Comparison of ENCODE assay signal across 19 cellular contexts in the genomic region with DNA sequence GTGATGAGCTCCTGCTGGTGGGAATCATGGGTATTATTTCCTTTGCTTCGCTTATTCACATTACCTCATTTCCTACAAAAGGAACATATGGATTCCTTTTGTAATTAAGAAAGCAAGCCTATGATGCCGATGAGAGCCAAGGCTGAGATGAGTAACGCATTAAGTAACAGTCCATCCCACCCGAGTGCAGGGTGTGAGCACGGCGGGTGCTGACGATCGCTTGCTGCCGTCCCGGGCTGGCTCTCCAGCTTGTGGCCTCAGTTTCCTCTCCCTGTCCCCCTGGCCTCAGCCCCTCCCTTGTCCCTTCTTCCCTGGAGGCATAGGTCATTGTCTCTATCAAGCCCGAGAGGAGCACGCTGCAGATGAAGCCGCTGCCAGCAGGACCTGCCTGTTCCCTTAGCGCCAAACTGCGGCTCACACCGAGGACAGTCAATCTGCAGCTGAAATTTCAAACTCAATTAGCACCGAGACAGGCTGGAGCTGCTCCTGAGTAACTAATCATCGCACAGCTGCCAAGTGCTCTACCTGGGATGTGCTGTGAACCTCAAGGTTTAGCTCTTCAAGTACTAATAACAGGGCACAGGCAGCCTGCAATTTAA.
DNase-seq lines count a peak whose midpoint lies in the region; ATAC-seq, FAIRE-seq and TF ChIP-seq lines count a peak whose summit lies in the region.
"Had no signal": no experiment of that assay in that cellular context is flagged by ENCODE, and none has a peak within 500 bp of the region (broad histone marks: within the 10 kb centered on the region; RNA-seq: fewer than 3 reads in every experiment).

No MANE protein-coding gene starts in this region.

- POLR2A ChIA-PET in HepG2 (lab: Yijun Ruan, JAX), result no interaction called here

- no peaks in the 10 kb centered on the region for H3K9me3 ChIP-seq in HepG2 (ENCODE audit: low read length)
- no peaks in the 10 kb centered on the region for H3K9me3 ChIP-seq in right lobe of liver

- TF ChIP-seq CTCF in HepG2 (CRISPR knock-in tag; IDR thresholded peaks at IDR 0.05), result no peak
- no peak for TF ChIP-seq CTCF in right lobe of liver (IDR thresholded peaks at IDR 0.05)
- TF ChIP-seq CTCF in fibroblast of the aortic adventitia (IDR thresholded peaks at IDR 0.05; ENCODE audit: insufficient read depth, low read length), result no peak

- no peak overlapping the region for H2AFZ ChIP-seq in HepG2 (ENCODE audit: low read length)

- intact Hi-C loops in HepG2 (cut with micrococcal nuclease; ENCODE audit: unreplicated experiment), result no loop called here
- intact Hi-C loops in right lobe of liver (cut with DNase I), result no loop called here

- peaks cover 0 to 5% of the 10 kb centered on the region in 2 experiments; a peak in 1 of 5 replicates for H3K36me3 ChIP-seq in HepG2 (replicated peaks in 1 of 2; ENCODE audit: control insufficient read depth in 1 of 2, insufficient read depth in 2 of 2, low read length in 2 of 2)
- H3K36me3 ChIP-seq in right lobe of liver, result no peaks in the 10 kb centered on the region

- no TSS peak for BruUV-seq in HepG2 (replicated peaks; lab: Mats Ljungman, UMichigan)

- H3K27ac ChIP-seq in HepG2 (ENCODE audit: extremely low read length, insufficient read depth, low read length) (no peak overlapping the region), right lobe of liver (no peak overlapping the region)
- H3K27ac ChIP-seq: KMS-11 had no signal

- H3K27me3 ChIP-seq in HepG2 (ENCODE audit: control insufficient read depth in 1 of 2, insufficient read depth in 2 of 2, low read length in 2 of 2), result no peaks in the 10 kb centered on the region; a peak in 1 of 5 replicates
- no peaks in the 10 kb centered on the region for H3K27me3 ChIP-seq in right lobe of liver

- no peaks in the 10 kb centered on the region for H3K79me2 ChIP-seq in HepG2 (ENCODE audit: insufficient read depth, low read length)

- TF ChIP-seq RAD21 in HepG2 (CRISPR knock-in tag; IDR thresholded peaks at IDR 0.05), result no peak

- TF ChIP-seq EP300 in HepG2 (IDR thresholded peaks at IDR 0.05; ENCODE audit: low read depth in 2 of 2, low read length in 2 of 2) (no peak), HepG2 (CRISPR knock-in tag; IDR thresholded peaks at IDR 0.05; ENCODE audit: borderline replicate concordance) (no peak)

- in situ Hi-C loops in HepG2 (cut with HindIII; ENCODE audit: extremely low pct_ligation_motif_present, low pct_unique_long_range_greater_than_20kb), result no loop called here

- H3K4me3 ChIP-seq in HepG2 (replicated peaks in 1 of 3; ENCODE audit: insufficient read depth in 1 of 3, low read depth in 2 of 3, low read length in 3 of 3), result no peak overlapping the region
- H3K4me3 ChIP-seq in right lobe of liver, result no peak overlapping the region
- H3K4me3 ChIP-seq in fibroblast of the aortic adventitia (ENCODE audit: low read depth, low read length), result no peak overlapping the region

- no peaks in the 10 kb centered on the region for H3K4me1 ChIP-seq in HepG2 (ENCODE audit: insufficient read depth, low read length)
- H3K4me1 ChIP-seq in right lobe of liver, result no peaks in the 10 kb centered on the region

- DNase-seq in HepG2 (ENCODE audit: low spot score) (no peak), right lobe of liver (no peak), SK-N-DZ (ENCODE audit: low spot score) (peak; percentile 73), fibroblast of the aortic adventitia (ENCODE audit: low read depth) (peak; percentile 22), HTR-8/SVneo (ENCODE audit: insufficient read length, low spot score) (no peak)
- DNase-seq in stimulated activated CD4-positive, alpha-beta T cell treated with anti-CD3 and anti-CD28 coated beads, Interleukin-1b, Interleukin-23, amount 100 ng/mL, for 48 hours, result no peak
- no peak for DNase-seq in activated T-cell treated with anti-CD3 and anti-CD28 coated beads, Interleukin-2, amount 50 U/mL, for 1 hour
- DNase-seq: activated B cell treated with CpG ODN at 0.5 μM for 24 hours; activated CD8-positive, alpha-beta memory T cell treated with anti-CD3 and anti-CD28 coated beads, Interleukin-2, amount 10 ng/mL, durations not matched to agents 7 days and 5 days; activated naive CD4-positive, alpha-beta T cell treated with anti-CD3 and anti-CD28 coated beads for 36 hours; AML-193; cerebellar nuclear complex; erythroblast; NCI-H187; PC-3; trophoblast cell had no signal

- no peak overlapping the region for H3K9ac ChIP-seq in HepG2 (ENCODE audit: insufficient read depth, low read depth, low read length)
- H3K9ac ChIP-seq: KMS-11 had no signal

- H4K20me1 ChIP-seq in HepG2 (ENCODE audit: insufficient read depth, low read length), result no peaks in the 10 kb centered on the region

- 61% methylated on average over 17 of the region's 18 CpGs for WGBS in HepG2 (ENCODE audit: low lambda C conversion rate)
- 50% methylated on average over 18 of the region's 18 CpGs for WGBS in right lobe of liver (ENCODE audit: insufficient coverage, low coverage, low lambda C conversion rate, missing lambda C conversion rate)

- FAIRE-seq in HepG2 (lab: Jason Lieb, UNC), result no peak
- FAIRE-seq in HTR-8/SVneo (lab: Jason Lieb, UNC), result no peak
- FAIRE-seq: GM12891 had no signal

- no peak for ATAC-seq in HepG2
- no peak for ATAC-seq in right lobe of liver
- no peak for ATAC-seq in GM18870 (IDR thresholded peaks at IDR 0.05; ENCODE audit: unreplicated experiment)
- ATAC-seq: activated CD8-positive, alpha-beta memory T cell treated with anti-CD3 and anti-CD28 coated beads, Interleukin-2, amount 10 ng/mL, durations not matched to agents 7 days and 5 days; PC-3 had no signal

- CTCF ChIA-PET in HepG2 (lab: Yijun Ruan, JAX; ENCODE audit: low intra/inter-chr PET ratio, low total read pairs), result interaction anchor here (1.5 kb wide), 1 partner anchor 93 kb away, joined by 8 read pairs; no protein-coding TSS in a partner anchor

- no peak overlapping the region for H3K4me2 ChIP-seq in HepG2 (ENCODE audit: low read depth, low read length)
- H3K4me2 ChIP-seq: KMS-11 had no signal

- TF ChIP-seq POLR2A in HepG2 (IDR thresholded peaks at IDR 0.05; ENCODE audit: insufficient read depth in 1 of 2, low read depth in 2 of 2, low read length in 2 of 2) (no peak), right lobe of liver (IDR thresholded peaks at IDR 0.05) (no peak)

TF ChIP-seq in HepG2, 621 proteins besides CTCF, POLR2A, EP300 and RAD21:
- TF ChIP-seq, protein P1, sequence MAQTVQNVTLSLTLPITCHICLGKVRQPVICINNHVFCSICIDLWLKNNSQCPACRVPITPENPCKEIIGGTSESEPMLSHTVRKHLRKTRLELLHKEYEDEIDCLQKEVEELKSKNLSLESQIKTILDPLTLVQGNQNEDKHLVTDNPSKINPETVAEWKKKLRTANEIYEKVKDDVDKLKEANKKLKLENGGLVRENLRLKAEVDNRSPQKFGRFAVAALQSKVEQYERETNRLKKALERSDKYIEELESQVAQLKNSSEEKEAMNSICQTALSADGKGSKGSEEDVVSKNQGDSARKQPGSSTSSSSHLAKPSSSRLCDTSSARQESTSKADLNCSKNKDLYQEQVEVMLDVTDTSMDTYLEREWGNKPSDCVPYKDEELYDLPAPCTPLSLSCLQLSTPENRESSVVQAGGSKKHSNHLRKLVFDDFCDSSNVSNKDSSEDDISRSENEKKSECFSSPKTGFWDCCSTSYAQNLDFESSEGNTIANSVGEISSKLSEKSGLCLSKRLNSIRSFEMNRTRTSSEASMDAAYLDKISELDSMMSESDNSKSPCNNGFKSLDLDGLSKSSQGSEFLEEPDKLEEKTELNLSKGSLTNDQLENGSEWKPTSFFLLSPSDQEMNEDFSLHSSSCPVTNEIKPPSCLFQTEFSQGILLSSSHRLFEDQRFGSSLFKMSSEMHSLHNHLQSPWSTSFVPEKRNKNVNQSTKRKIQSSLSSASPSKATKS (CRISPR knock-in tag; IDR thresholded peaks at IDR 0.05), result no peak
- TF ChIP-seq, protein P2, sequence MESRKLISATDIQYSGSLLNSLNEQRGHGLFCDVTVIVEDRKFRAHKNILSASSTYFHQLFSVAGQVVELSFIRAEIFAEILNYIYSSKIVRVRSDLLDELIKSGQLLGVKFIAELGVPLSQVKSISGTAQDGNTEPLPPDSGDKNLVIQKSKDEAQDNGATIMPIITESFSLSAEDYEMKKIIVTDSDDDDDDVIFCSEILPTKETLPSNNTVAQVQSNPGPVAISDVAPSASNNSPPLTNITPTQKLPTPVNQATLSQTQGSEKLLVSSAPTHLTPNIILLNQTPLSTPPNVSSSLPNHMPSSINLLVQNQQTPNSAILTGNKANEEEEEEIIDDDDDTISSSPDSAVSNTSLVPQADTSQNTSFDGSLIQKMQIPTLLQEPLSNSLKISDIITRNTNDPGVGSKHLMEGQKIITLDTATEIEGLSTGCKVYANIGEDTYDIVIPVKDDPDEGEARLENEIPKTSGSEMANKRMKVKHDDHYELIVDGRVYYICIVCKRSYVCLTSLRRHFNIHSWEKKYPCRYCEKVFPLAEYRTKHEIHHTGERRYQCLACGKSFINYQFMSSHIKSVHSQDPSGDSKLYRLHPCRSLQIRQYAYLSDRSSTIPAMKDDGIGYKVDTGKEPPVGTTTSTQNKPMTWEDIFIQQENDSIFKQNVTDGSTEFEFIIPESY (CRISPR knock-in tag; IDR thresholded peaks at IDR 0.05), result peak; percentile 92

Comparison
In these comparisons a context has a peak if more than half of its experiments do, and no peak if none do; other contexts are left out.
1. DNase-seq: peak in SK-N-DZ (single experiment) and fibroblast of the aortic adventitia (single experiment); none in HepG2 (single experiment), right lobe of liver (0 of 3), HTR-8/SVneo (single experiment), stimulated activated CD4-positive, alpha-beta T cell treated with anti-CD3 and anti-CD28 coated beads, Interleukin-1b, Interleukin-23, amount 100 ng/mL, for 48 hours (single experiment) and activated T-cell treated with anti-CD3 and anti-CD28 coated beads, Interleukin-2, amount 50 U/mL, for 1 hour (single experiment).